In genomic region chr15:69280783-69281182, GRCh38 we compare ENCODE assay signal across 17 cellular contexts. TPM values are rescaled to one million over a fixed set of nuclear protein-coding genes. Genes with fewer than 3 reads are reported as not detected.
DNase-seq lines count a peak whose midpoint lies in the region; ATAC-seq and TF ChIP-seq lines count a peak whose summit lies in the region.
"Had no signal": no experiment of that assay in that cellular context is flagged by ENCODE, and none has a peak within 500 bp of the region (broad histone marks: within the 10 kb centered on the region; RNA-seq: fewer than 3 reads in every experiment).

No MANE protein-coding gene starts in this region.

- H3K27me3 ChIP-seq in esophagus muscularis mucosa = peaks cover 0 to 21% (median 0%) of the 10 kb centered on the region in 4 donors

- H3K9me3 Mint-ChIP-seq in stimulated activated naive CD8-positive, alpha-beta T cell treated with anti-CD3 and anti-CD28 coated beads, Interleukin-15, amount 100 ng/mL, for 72 hours = no peaks in the 10 kb centered on the region
- no peaks in the 10 kb centered on the region for H3K9me3 Mint-ChIP-seq in nephron progenitor cell
- H3K9me3 Mint-ChIP-seq: GM23338 had no signal

- H3K36me3 ChIP-seq in esophagus muscularis mucosa = no peaks in the 10 kb centered on the region

- H3K27me3 Mint-ChIP-seq in stimulated activated naive CD8-positive, alpha-beta T cell treated with anti-CD3 and anti-CD28 coated beads, Interleukin-15, amount 100 ng/mL, for 72 hours = no peaks in the 10 kb centered on the region
- no peaks in the 10 kb centered on the region for H3K27me3 Mint-ChIP-seq in nephron progenitor cell (ENCODE audit: low read depth, poor library complexity)

- peaks cover 0 to 4% (median 0%) of the 10 kb centered on the region in 4 donors for H3K4me1 ChIP-seq in esophagus muscularis mucosa

- H3K27ac Mint-ChIP-seq in stimulated activated naive CD8-positive, alpha-beta T cell treated with anti-CD3 and anti-CD28 coated beads, Interleukin-15, amount 100 ng/mL, for 72 hours = peak overlapping the region; percentile 19 to 37
- peak overlapping the region; percentile 98 for H3K27ac Mint-ChIP-seq in nephron progenitor cell
- H3K27ac Mint-ChIP-seq: GM23338 had no signal

- no peak for ATAC-seq in stimulated activated naive CD8-positive, alpha-beta T cell treated with anti-CD3 and anti-CD28 coated beads, Interleukin-15, amount 100 ng/mL, for 72 hours
- ATAC-seq in stimulated activated naive CD8-positive, alpha-beta T cell treated with anti-CD3 and anti-CD28 coated beads, Interleukin-15, Interleukin-2, amounts not matched to agents 100 U/mL and 50 U/mL, for 24 hours = no peak
- ATAC-seq in GM21360 (IDR thresholded peaks at IDR 0.05; ENCODE audit: unreplicated experiment) = no peak
- no peak for ATAC-seq in HG02642 (IDR thresholded peaks at IDR 0.05; ENCODE audit: poor library complexity, unreplicated experiment)
- ATAC-seq: GM23338, HCT116, K562 had no signal

- no peaks in the 10 kb centered on the region for H3K36me3 Mint-ChIP-seq in nephron progenitor cell (ENCODE audit: low read depth)

- whole genome bisulfite sequencing in esophagus muscularis mucosa = 61% methylated on average over 5 of the region's 5 CpGs

- no peak for TF ChIP-seq POLR2A in esophagus muscularis mucosa (IDR thresholded peaks at IDR 0.05; ENCODE audit: low read depth)

- TF ChIP-seq CTCF in esophagus muscularis mucosa (IDR thresholded peaks at IDR 0.05) (no peak), nephron progenitor cell (IDR thresholded peaks at IDR 0.05) (no peak)

- H3K4me3 Mint-ChIP-seq in stimulated activated naive CD8-positive, alpha-beta T cell treated with anti-CD3 and anti-CD28 coated beads, Interleukin-15, amount 100 ng/mL, for 72 hours = no peak overlapping the region
- H3K4me3 Mint-ChIP-seq in nephron progenitor cell = no peak overlapping the region
- H3K4me3 Mint-ChIP-seq: GM23338 had no signal

- H3K4me1 Mint-ChIP-seq in stimulated activated naive CD8-positive, alpha-beta T cell treated with anti-CD3 and anti-CD28 coated beads, Interleukin-15, amount 100 ng/mL, for 72 hours = no peaks in the 10 kb centered on the region
- H3K4me1 Mint-ChIP-seq in nephron progenitor cell = peaks cover 26% of the 10 kb centered on the region

- no peak overlapping the region for H3K27ac ChIP-seq in esophagus muscularis mucosa (replicated peaks in 1 of 4)
- H3K27ac ChIP-seq: C4-2B had no signal

- H3K4me3 ChIP-seq in esophagus muscularis mucosa = no peak overlapping the region
- H3K4me3 ChIP-seq: GM23338, K562 had no signal

- no peak for DNase-seq in stimulated activated naive CD8-positive, alpha-beta T cell treated with anti-CD3 and anti-CD28 coated beads, Interleukin-15, amount 100 ng/mL, for 72 hours
- DNase-seq in stimulated activated naive CD8-positive, alpha-beta T cell treated with anti-CD3 and anti-CD28 coated beads, Interleukin-15, Interleukin-2, amounts not matched to agents 100 U/mL and 50 U/mL, for 24 hours = no peak
- DNase-seq in esophagus muscularis mucosa (ENCODE audit: extremely low spot score) = peak; percentile 68
- no peak for DNase-seq in nephron progenitor cell
- no peak for DNase-seq in NCI-H2029 (lab: John Stamatoyannopoulos, UW)
- DNase-seq: COR-L47, NCI-H187 treated with DMSO at 0.1 percent for 48 hours, NCI-H446 treated with DMSO at 0.1 percent for 48 hours, NCI-H774, RPMI8226, SIG-M5 had no signal

- intact Hi-C loops in esophagus muscularis mucosa (cut with DNase I) = no loop called here

- H3K9me3 ChIP-seq in esophagus muscularis mucosa = no peaks in the 10 kb centered on the region

- no peak for TF ChIP-seq EP300 in esophagus muscularis mucosa (IDR thresholded peaks at IDR 0.05)

RNA-seq across cellular contexts. Expression of gene PAQR5, which starts 17.9 kb away (rescaled TPM):
- total RNA-seq in esophagus muscularis mucosa = 1 to 10 TPM in 2 of 4 donors, under 1 TPM in 2; 0.32 to 3.0 (median 1.5) TPM
